17 cellular contexts compared by ENCODE assay signal in the genomic region with DNA sequence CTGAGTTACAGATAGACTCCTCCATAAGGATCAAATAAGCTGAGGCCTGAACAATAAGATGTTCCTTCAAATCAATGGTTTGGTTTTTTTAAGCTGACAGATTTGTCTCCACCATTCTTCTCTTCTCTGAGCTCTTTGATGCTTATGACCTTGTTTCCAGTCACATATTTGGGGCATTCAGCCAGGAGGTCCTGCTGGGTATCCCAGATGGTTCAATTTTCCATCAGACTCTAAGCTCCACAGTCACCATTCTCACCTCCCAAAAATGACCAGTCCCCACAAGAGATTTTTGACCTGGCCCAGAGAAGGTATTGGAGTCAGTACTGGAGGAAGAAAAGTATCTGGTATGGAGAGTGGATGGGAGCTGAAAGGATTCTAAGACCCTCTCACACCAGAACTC.
DNase-seq lines count a peak whose midpoint lies in the region; ATAC-seq lines count a peak whose summit lies in the region.
"Had no signal": no experiment of that assay in that cellular context is flagged by ENCODE, and none has a peak within 500 bp of the region (broad histone marks: within the 10 kb centered on the region; RNA-seq: fewer than 3 reads in every experiment).

No MANE protein-coding gene starts in this region.

- H3K27me3 ChIP-seq in HUES6 (ENCODE audit: control insufficient read depth, insufficient read depth, low read length), result no peaks in the 10 kb centered on the region; the same call in 1 of the 2 replicates

- ATAC-seq in GM18907 (IDR thresholded peaks at IDR 0.05; ENCODE audit: unreplicated experiment) (no peak), GM18868 (IDR thresholded peaks at IDR 0.05; ENCODE audit: unreplicated experiment) (no peak)
- ATAC-seq: A549; CD8-positive, alpha-beta T cell; GM12878 had no signal

- H3K9me3 ChIP-seq in HUES6 (ENCODE audit: control insufficient read depth, insufficient read depth, low read depth, low read length), result no peaks in the 10 kb centered on the region; the same call in 1 of the 2 replicates
- H3K9me3 ChIP-seq: A549; BLaER1 treated with 17β-estradiol and CSF1 and Interleukin-3, amounts not matched to agents 10 nM and 100 nM; Caco-2 had no signal

- H3K27ac ChIP-seq in HUES6 (ENCODE audit: low read depth, low read length), result 0 out of 2 replicates have a peak overlapping the region, but pooled peaks have one; percentile 7
- H3K27ac ChIP-seq: 22Rv1; A549; BLaER1 treated with 17β-estradiol and CSF1 and Interleukin-3, amounts not matched to agents 10 nM and 100 nM; C4-2B had no signal

- no peaks in the 10 kb centered on the region for H3K36me3 ChIP-seq in HUES6 (ENCODE audit: control insufficient read depth, insufficient read depth, low read length)
- H3K36me3 ChIP-seq: BLaER1 treated with 17β-estradiol and CSF1 and Interleukin-3, amounts not matched to agents 10 nM and 100 nM had no signal

- no peak overlapping the region; the same call in 1 of the 2 replicates for H3K4me3 ChIP-seq in HUES6 (ENCODE audit: low read depth, low read length)
- H3K4me3 ChIP-seq: A549; BLaER1 treated with 17β-estradiol and CSF1 and Interleukin-3, amounts not matched to agents 10 nM and 100 nM; GM12878 had no signal

- no peak overlapping the region for H3K9ac ChIP-seq in HUES6 (ENCODE audit: low read length)
- H3K9ac ChIP-seq: BLaER1 treated with 17β-estradiol and CSF1 and Interleukin-3, amounts not matched to agents 10 nM and 100 nM had no signal

- peak; percentile 3 for DNase-seq in DMS 273 (lab: John Stamatoyannopoulos, UW; ENCODE audit: unreplicated experiment)
- no peak for DNase-seq in DMS 273 treated with DMSO at 0.1 percent for 48 hours (lab: John Stamatoyannopoulos, UW)
- DNase-seq in cerebellum (ENCODE audit: low spot score), result peak; percentile 55
- DNase-seq: AML-193; Caco-2; CD4-positive, alpha-beta T cell; CD8-positive, alpha-beta T cell; DMS79 treated with DMSO at 0.1 percent for 48 hours; GDM1 had no signal

- H3K4me1 ChIP-seq in HUES6 (ENCODE audit: control insufficient read depth, insufficient read depth, low read length), result peaks cover 12% of the 10 kb centered on the region
- H3K4me1 ChIP-seq: A549; BLaER1 treated with 17β-estradiol and CSF1 and Interleukin-3, amounts not matched to agents 10 nM and 100 nM; Caco-2 had no signal
